Comparison of ENCODE assay signal across 10 cellular contexts in the genomic region with DNA sequence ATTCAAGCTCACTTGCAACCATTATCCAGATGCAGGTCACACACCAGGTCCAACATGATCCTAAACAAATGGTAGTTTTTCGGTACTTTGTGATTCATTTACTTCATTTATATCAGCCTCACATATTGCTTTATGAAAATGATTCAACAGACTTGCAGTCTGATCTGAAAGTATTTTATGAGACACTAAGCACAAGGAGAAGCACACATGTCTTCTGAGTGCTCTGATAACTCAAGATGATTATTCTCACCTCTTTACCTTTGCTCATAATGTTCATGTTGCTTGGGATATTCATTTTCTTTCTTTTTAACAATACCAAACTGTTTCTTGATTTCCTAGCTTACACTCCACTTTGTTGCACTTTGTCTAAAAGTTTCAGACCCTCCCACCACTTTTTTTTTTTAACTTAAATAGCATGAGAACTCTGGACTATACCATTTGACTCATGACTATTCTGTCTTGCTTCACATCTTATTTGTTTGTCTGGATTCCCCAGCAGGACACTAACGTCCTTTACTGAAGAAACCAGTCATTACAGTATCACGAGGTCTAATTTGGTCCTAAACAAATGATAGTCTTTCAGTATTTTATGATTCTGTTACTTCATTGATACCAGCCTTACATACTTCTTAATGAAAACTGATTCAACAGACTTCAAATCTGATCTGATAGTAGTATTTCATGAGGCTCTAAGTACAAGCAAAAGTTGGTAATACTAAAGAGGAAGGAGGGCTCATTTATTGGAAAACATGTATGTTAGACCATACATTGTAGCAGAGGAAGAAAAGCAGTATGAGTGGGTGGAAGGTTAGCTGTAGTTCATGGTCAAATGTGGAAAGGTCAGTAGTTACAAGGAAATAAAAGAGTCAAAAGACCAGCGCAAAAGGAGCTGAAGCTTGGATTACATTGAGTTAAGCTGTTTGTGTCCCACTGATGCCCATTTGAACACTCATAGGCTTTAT.
DNase-seq lines count a peak whose midpoint lies in the region; ATAC-seq and TF ChIP-seq lines count a peak whose summit lies in the region.
"Had no signal": no experiment of that assay in that cellular context is flagged by ENCODE, and none has a peak within 500 bp of the region (broad histone marks: within the 10 kb centered on the region; RNA-seq: fewer than 3 reads in every experiment).

No MANE protein-coding gene starts in this region.

- ATAC-seq in GM18511 (IDR thresholded peaks at IDR 0.05; ENCODE audit: unreplicated experiment) (peak; percentile 87), GM19455 (IDR thresholded peaks at IDR 0.05; ENCODE audit: unreplicated experiment) (peak; percentile 81), HG02938 (IDR thresholded peaks at IDR 0.05; ENCODE audit: unreplicated experiment) (peak; percentile 75), body of pancreas (no peak), Right ventricle myocardium superior (ENCODE audit: poor library complexity) (no peak)

- H3K9me3 ChIP-seq in body of pancreas = no peaks in the 10 kb centered on the region

- H3K36me3 ChIP-seq in body of pancreas (replicated peaks in 1 of 2; ENCODE audit: insufficient read depth in 1 of 2, low read depth in 2 of 2) = no peaks in the 10 kb centered on the region
- H3K36me3 ChIP-seq: WERI-Rb-1 had no signal

- in situ Hi-C loops in SK-MEL-5 (cut with HindIII; ENCODE audit: low pct_unique_long_range_greater_than_20kb, low sequenced_read_pairs) = no loop called here

- H3K27ac ChIP-seq in body of pancreas = no peak overlapping the region
- H3K27ac ChIP-seq: WERI-Rb-1 had no signal

- no peak for TF ChIP-seq CTCF in body of pancreas (IDR thresholded peaks at IDR 0.05)

- no peaks in the 10 kb centered on the region for H3K4me1 ChIP-seq in body of pancreas

- no peak for TF ChIP-seq POLR2A in body of pancreas (IDR thresholded peaks at IDR 0.05)

- peak; percentile 69 for DNase-seq in SK-MEL-5 (ENCODE audit: low read depth, low spot score)
- no peak for DNase-seq in midbrain (lab: John Stamatoyannopoulos, UW)
- no peak for DNase-seq in body of pancreas
- DNase-seq in activated naive CD4-positive, alpha-beta T cell treated with anti-CD3 and anti-CD28 coated beads, Interleukin-2, amount 50 U/mL, for 16 hours = no peak
- no peak for DNase-seq in Right ventricle myocardium superior
- DNase-seq: substantia nigra, WERI-Rb-1 had no signal

- H3K4me3 ChIP-seq in body of pancreas = no peak overlapping the region

- intact Hi-C loops in body of pancreas (cut with DNase I) = no loop called here
- intact Hi-C loops in Right ventricle myocardium superior (cut with DNase I) = no loop called here

- 75 to 80% methylated on average over 4 of the region's 4 CpGs for WGBS in body of pancreas, 2 donors

- H3K27me3 ChIP-seq in body of pancreas = no peaks in the 10 kb centered on the region

Comparison
In these comparisons a context has a peak if more than half of its experiments do, and no peak if none do; other contexts are left out.
1. ATAC-seq: peak in GM18511 (single experiment), GM19455 (single experiment) and HG02938 (single experiment); none in body of pancreas (single experiment) and Right ventricle myocardium superior (single experiment).